Comparison of ENCODE assay signal across 8 cellular contexts in the genomic region with DNA sequence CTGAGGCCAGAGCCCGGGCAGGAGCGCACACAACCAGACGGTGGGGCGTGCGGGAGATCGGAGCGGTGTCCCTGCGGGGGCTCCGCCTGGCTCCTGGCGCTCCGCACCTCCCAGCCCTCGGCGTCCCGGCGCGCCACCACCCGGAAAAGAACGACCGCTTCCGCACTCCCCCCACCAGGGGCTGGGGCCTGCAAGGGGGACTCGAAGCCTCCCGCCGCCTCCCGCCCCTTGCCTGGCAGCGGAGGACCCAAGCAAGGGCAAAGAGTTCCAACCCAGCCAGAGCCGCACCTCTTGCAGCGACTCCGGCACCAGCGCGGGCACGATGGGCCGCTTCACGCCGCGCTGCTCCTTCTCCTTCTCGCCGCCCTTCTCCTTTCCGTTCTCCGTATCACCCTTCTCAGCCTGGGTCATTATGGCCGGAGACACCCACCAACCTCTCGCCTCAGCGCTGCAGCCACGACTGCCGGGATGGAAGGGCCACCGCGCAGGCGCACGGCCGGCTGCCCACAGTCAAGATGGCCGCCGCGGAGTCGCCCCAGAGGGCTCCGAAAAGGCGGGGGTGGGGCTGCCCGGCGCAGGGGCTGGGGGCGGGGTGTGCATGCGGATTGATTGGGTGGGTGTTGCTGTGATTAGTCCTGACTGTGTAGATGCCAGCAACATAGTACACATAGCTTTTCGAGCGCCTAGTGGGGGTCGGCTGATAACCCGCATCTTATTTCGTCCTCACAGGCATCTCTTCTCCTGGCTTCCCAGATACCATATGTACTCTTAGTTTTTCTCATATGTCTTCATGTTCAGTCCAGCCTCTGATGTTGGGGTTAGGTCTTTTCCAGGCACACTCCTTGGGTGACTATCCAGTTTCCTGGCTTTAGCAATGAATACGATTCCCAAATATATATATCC. TPM values are rescaled to one million over a fixed set of nuclear protein-coding genes. Genes with fewer than 3 reads are reported as not detected.
A peak's percentile ranks its signal among the peaks of the same experiment; 100 is the strongest.
DNase-seq lines count a peak whose midpoint lies in the region; TF ChIP-seq lines count a peak whose summit lies in the region.

A gene with protein sequence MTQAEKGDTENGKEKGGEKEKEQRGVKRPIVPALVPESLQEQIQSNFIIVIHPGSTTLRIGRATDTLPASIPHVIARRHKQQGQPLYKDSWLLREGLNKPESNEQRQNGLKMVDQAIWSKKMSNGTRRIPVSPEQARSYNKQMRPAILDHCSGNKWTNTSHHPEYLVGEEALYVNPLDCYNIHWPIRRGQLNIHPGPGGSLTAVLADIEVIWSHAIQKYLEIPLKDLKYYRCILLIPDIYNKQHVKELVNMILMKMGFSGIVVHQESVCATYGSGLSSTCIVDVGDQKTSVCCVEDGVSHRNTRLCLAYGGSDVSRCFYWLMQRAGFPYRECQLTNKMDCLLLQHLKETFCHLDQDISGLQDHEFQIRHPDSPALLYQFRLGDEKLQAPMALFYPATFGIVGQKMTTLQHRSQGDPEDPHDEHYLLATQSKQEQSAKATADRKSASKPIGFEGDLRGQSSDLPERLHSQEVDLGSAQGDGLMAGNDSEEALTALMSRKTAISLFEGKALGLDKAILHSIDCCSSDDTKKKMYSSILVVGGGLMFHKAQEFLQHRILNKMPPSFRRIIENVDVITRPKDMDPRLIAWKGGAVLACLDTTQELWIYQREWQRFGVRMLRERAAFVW (minus strand): TSS at position 462 of the 903 bp plus-strand sequence. CDS start 51 bp downstream, at position 411.

- DNase-seq in COR-L47 (lab: John Stamatoyannopoulos, UW) (peak; percentile 55), GM20000 (ENCODE audit: low spot score) (peak; percentile 94), HT1080 (ENCODE audit: low read depth) (peak; percentile 71), OCI-M2 (lab: John Stamatoyannopoulos, UW; ENCODE audit: unreplicated experiment) (peak; percentile 20), activated T-cell treated with anti-CD3 and anti-CD28 coated beads for 4 hours (peak; percentile 82), epithelial cell of proximal tubule (ENCODE audit: low read depth) (no peak), mucosa of gallbladder (ENCODE audit: low spot score) (peak; percentile 80)
- peak; percentile 81 for DNase-seq in stimulated activated CD8-positive, alpha-beta memory T cell treated with anti-CD3 and anti-CD28 coated beads, Interleukin-4, amount 100 ng/mL, for 24 hours (ENCODE audit: low read depth)

- no peak for TF ChIP-seq CTCF in GM20000 (IDR thresholded peaks at IDR 0.05; ENCODE audit: extremely low read depth, missing control alignments)
- TF ChIP-seq CTCF in epithelial cell of proximal tubule (conservative IDR thresholded peaks at IDR 0.05; ENCODE audit: low read depth, low read length), result peak; percentile 24

- H3K4me3 ChIP-seq in epithelial cell of proximal tubule (ENCODE audit: low read depth, low read length), result peak within 1 kb of the TSS; percentile 84

RNA-seq across cellular contexts. Expression of the gene that starts here (rescaled TPM):
- 20.7 and 26.4 TPM in 2 replicates for total RNA-seq in HT1080 (2014; rRNA removed; shearing (Covaris generic))
- polyA plus RNA-seq in HT1080 (2015; cell fraction: cytosol; rRNA removed), result 12.8 and 16.1 TPM in 2 replicates
- 30.0 and 32.4 TPM in 2 replicates for polyA plus RNA-seq in HT1080 (2015; cell fraction: nucleus; rRNA removed)
- total RNA-seq in epithelial cell of proximal tubule (22.9 and 23.2 TPM in 2 replicates), mucosa of gallbladder (31.5 TPM)
